ENCODE assay signal across 27 cellular contexts in the genomic region with DNA sequence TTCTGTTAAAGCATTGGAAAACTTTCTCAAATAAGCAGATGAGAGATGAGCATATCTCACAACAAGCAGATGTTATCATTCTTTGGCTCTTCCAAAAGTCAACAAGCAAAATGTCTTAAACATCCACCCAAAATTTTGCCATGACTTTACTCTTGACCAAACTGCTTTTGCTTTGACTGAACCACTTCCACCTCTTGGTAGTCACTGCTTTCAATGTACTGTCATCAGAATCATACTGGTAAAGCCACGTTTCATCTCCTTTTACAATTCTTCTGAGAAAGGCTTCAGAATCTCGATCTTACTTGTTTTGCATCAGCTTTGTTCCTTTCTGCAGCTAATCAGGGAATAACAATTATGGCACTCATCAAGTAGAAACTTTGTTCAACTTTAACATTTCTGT.
"Had no signal": no experiment of that assay in that cellular context is flagged by ENCODE, and none has a peak within 500 bp of the region (broad histone marks: within the 10 kb centered on the region; RNA-seq: fewer than 3 reads in every experiment).

No MANE protein-coding gene starts in this region.

- H3K4me3 Mint-ChIP-seq: activated B cell treated with CpG ODN at 0.5 μM for 24 hours; activated CD4-positive, alpha-beta T cell treated with anti-CD3 and anti-CD28 coated beads, Interleukin-2, amount 10 ng/mL, durations not matched to agents 24 days and 14 days; activated naive CD8-positive, alpha-beta T cell treated with anti-CD3 and anti-CD28 coated beads, Interleukin-2, amount 50 U/mL, for 24 hours; T-cell had no signal

- H3K27me3 ChIP-seq: brain microvascular endothelial cell, cardiac muscle cell, SJSA1 had no signal

- DNase-seq: activated B cell treated with CpG ODN at 0.5 μM for 24 hours; activated CD4-positive, alpha-beta T cell treated with anti-CD3 and anti-CD28 coated beads for 1 hour; activated CD4-positive, alpha-beta T cell treated with anti-CD3 and anti-CD28 coated beads, Interleukin-2, amount 10 ng/mL, durations not matched to agents 24 days and 14 days; activated CD4-positive, alpha-beta T cell treated with anti-CD3 and anti-CD28 coated beads, Interleukin-2, amount 50 U/mL, for 48 hours; activated CD8-positive, alpha-beta memory T cell treated with anti-CD3 and anti-CD28 coated beads for 24 hours; activated naive CD4-positive, alpha-beta T cell; activated naive CD8-positive, alpha-beta T cell treated with anti-CD3 and anti-CD28 coated beads, Interleukin-2, amount 50 U/mL, for 24 hours; activated T-cell treated with anti-CD3 and anti-CD28 coated beads, Interleukin-2, amount 50 U/mL, for 48 hours; brain microvascular endothelial cell; cerebellar nuclear complex; NCI-H1092 treated with DMSO at 0.1 percent for 48 hours; NCI-H1417 treated with DMSO at 0.1 percent for 48 hours; NCI-H1694; NCI-H2029; NCI-H345; NCI-H510A; NCI-H526 treated with DMSO at 0.1 percent for 48 hours; NCI-H82; NK-92 treated with Interleukin-12 subunit alpha and Interleukin-12 subunit beta, amount 100 ng/mL, for 24 hours; SHP77; T-cell; T-helper 2 cell; T1000 had no signal

- H3K9me3 Mint-ChIP-seq: activated B cell treated with CpG ODN at 0.5 μM for 24 hours; activated CD4-positive, alpha-beta T cell treated with anti-CD3 and anti-CD28 coated beads, Interleukin-2, amount 10 ng/mL, durations not matched to agents 24 days and 14 days; activated naive CD8-positive, alpha-beta T cell treated with anti-CD3 and anti-CD28 coated beads, Interleukin-2, amount 50 U/mL, for 24 hours; T-cell had no signal

- ATAC-seq: activated naive CD8-positive, alpha-beta T cell treated with anti-CD3 and anti-CD28 coated beads, Interleukin-2, amount 50 U/mL, for 24 hours; T-cell had no signal

- H3K27ac Mint-ChIP-seq: activated B cell treated with CpG ODN at 0.5 μM for 24 hours; activated CD4-positive, alpha-beta T cell treated with anti-CD3 and anti-CD28 coated beads, Interleukin-2, amount 10 ng/mL, durations not matched to agents 24 days and 14 days; activated naive CD4-positive, alpha-beta T cell treated with anti-CD3 and anti-CD28 coated beads, Interleukin-2, amount 50 U/mL, for 72 hours; activated naive CD8-positive, alpha-beta T cell treated with anti-CD3 and anti-CD28 coated beads, Interleukin-2, amount 50 U/mL, for 24 hours; T-cell had no signal

- H3K4me1 Mint-ChIP-seq: activated B cell treated with CpG ODN at 0.5 μM for 24 hours; activated CD4-positive, alpha-beta T cell treated with anti-CD3 and anti-CD28 coated beads, Interleukin-2, amount 10 ng/mL, durations not matched to agents 24 days and 14 days; activated naive CD8-positive, alpha-beta T cell treated with anti-CD3 and anti-CD28 coated beads, Interleukin-2, amount 50 U/mL, for 24 hours; T-cell had no signal

- H3K9me3 ChIP-seq: SJSA1 had no signal

- H3K4me2 ChIP-seq: KMS-11 had no signal

- H3K4me3 ChIP-seq: cardiac muscle cell, SJSA1 had no signal

- H3K36me3 Mint-ChIP-seq: activated naive CD4-positive, alpha-beta T cell treated with anti-CD3 and anti-CD28 coated beads, Interleukin-2, amount 50 U/mL, for 72 hours; T-cell had no signal

- H3K4me1 ChIP-seq: SJSA1 had no signal

- H3K27ac ChIP-seq: brain microvascular endothelial cell, cardiac muscle cell, KMS-11, SJSA1 had no signal

- H3K36me3 ChIP-seq: brain microvascular endothelial cell, cardiac muscle cell, SJSA1 had no signal
